Comparison of ENCODE assay signal across 22 cellular contexts in genomic region chr6:2034256-2034655, GRCh38.
DNase-seq lines count a peak whose midpoint lies in the region; ATAC-seq, FAIRE-seq and TF ChIP-seq lines count a peak whose summit lies in the region.
"Had no signal": no experiment of that assay in that cellular context is flagged by ENCODE, and none has a peak within 500 bp of the region (broad histone marks: within the 10 kb centered on the region; RNA-seq: fewer than 3 reads in every experiment).

No MANE protein-coding gene starts in this region.

- no peak for TF ChIP-seq RAD21 in K562 (CRISPR knock-in tag; conservative IDR thresholded peaks at IDR 0.05 in 1 of 2, IDR thresholded peaks at IDR 0.05 in 1 of 2)

- no peaks in the 10 kb centered on the region; the same call in 1 of the 2 replicates for H4K20me1 ChIP-seq in K562 (replicated peaks; ENCODE audit: control insufficient read depth, insufficient read depth, low read length)
- no peaks in the 10 kb centered on the region; the same call in 1 of the 2 replicates for H4K20me1 ChIP-seq in OCI-LY7 (ENCODE audit: insufficient read depth, low read length)

- H3K27ac ChIP-seq in K562 (ENCODE audit: extremely low read depth, low read depth, low read length) (no peak overlapping the region), tibial artery (peak overlapping the region; percentile 19 to 34), OCI-LY7 (ENCODE audit: low read depth, low read length, poor library complexity, severe bottlenecking) (no peak overlapping the region)

- in situ Hi-C loops in K562 (cut with MboI): no loop called here

- peaks cover 25% of the 10 kb centered on the region for H3K4me1 Mint-ChIP-seq in nephron

- BruUV-seq in K562 (replicated peaks; lab: Mats Ljungman, UMichigan): no TSS peak
- no TSS peak for BruUV-seq in OCI-LY7 (replicated peaks; lab: Mats Ljungman, UMichigan)

- POLR2A ChIA-PET in K562 (lab: Yijun Ruan, JAX): no interaction called here
- POLR2A ChIA-PET in OCI-LY7 (lab: Charles Lee): no interaction called here
- POLR2A ChIA-PET in HEK293T (lab: Yijun Ruan, JAX): interaction anchor here (1.1 kb wide), 1 partner anchor 163 kb away, joined by 3 read pairs; no protein-coding TSS in a partner anchor

- FAIRE-seq in K562 (lab: Jason Lieb, UNC): no peak
- FAIRE-seq: A204.1, GM12878 had no signal

- TF ChIP-seq EP300 in K562 (IDR thresholded peaks at IDR 0.05; ENCODE audit: low read length): no peak

- 7% methylated on average over 6 of the region's 6 CpGs for WGBS in K562 (ENCODE audit: insufficient coverage, low coverage, missing lambda C conversion rate)

- peak overlapping the region in 2 of 3 experiments; percentile 27 to 48 for H3K27ac Mint-ChIP-seq in nephron
- H3K27ac Mint-ChIP-seq: CD4-positive, CD25-positive, alpha-beta regulatory T cell had no signal

- H3K9me3 ChIP-seq in K562 (replicated peaks; ENCODE audit: control insufficient read depth, insufficient read depth, low read depth, low read length) (no peaks in the 10 kb centered on the region), tibial artery (no peaks in the 10 kb centered on the region), OCI-LY7 (ENCODE audit: low read length) (no peaks in the 10 kb centered on the region)
- H3K9me3 ChIP-seq: BE2C had no signal

- no peaks in the 10 kb centered on the region for H3K9me3 Mint-ChIP-seq in nephron
- H3K9me3 Mint-ChIP-seq: CD4-positive, CD25-positive, alpha-beta regulatory T cell; CD8-positive, alpha-beta memory T cell had no signal

- H3K4me2 ChIP-seq in K562 (ENCODE audit: insufficient read depth, low read length) (no peak overlapping the region), OCI-LY7 (ENCODE audit: low read length) (no peak overlapping the region)

- no peak for ATAC-seq in K562
- ATAC-seq: HCT116 had no signal

- H3K9ac ChIP-seq in K562 (ENCODE audit: insufficient read depth in 1 of 2, low read depth in 2 of 2, low read length in 2 of 2): no peak overlapping the region

- H3K9me1 ChIP-seq in K562 (ENCODE audit: control insufficient read depth, insufficient read depth, low read length): no peaks in the 10 kb centered on the region

- no peak for DNase-seq in K562 (ENCODE audit: extremely low read depth in 1 of 4, low spot score in 3 of 4)
- DNase-seq in iris pigment epithelial cell (ENCODE audit: low read depth): peak; percentile 15
- DNase-seq in tibial artery: no peak
- no peak for DNase-seq in NCI-H1092 treated with DMSO at 0.1 percent for 48 hours (lab: John Stamatoyannopoulos, UW)
- DNase-seq in T1000 (lab: John Stamatoyannopoulos, UW): no peak
- no peak for DNase-seq in OCI-LY7 (ENCODE audit: low spot score)
- DNase-seq in HEK293T (ENCODE audit: extremely low spot score): no peak
- DNase-seq: ACHN; BE2C; C1 segment of cervical spinal cord; CD4-positive, CD25-positive, alpha-beta regulatory T cell; CD8-positive, alpha-beta memory T cell; COR-L47; DMS 273 treated with DMSO at 0.1 percent for 48 hours; DND-41; EL; GOT3; H7 had no signal

- H3K4me1 ChIP-seq in K562 (replicated peaks in 1 of 2; ENCODE audit: control insufficient read depth in 2 of 2, insufficient read depth in 2 of 2, low read length in 2 of 2): no peaks in the 10 kb centered on the region; a peak in 1 of 5 replicates
- H3K4me1 ChIP-seq in tibial artery: peaks cover 0 to 12% (median 2%) of the 10 kb centered on the region in 4 donors
- no peaks in the 10 kb centered on the region for H3K4me1 ChIP-seq in OCI-LY7 (ENCODE audit: insufficient read depth, low read length, poor library complexity, severe bottlenecking)

- peaks cover 13% of the 10 kb centered on the region for H3K27me3 Mint-ChIP-seq in nephron (ENCODE audit: low read depth)
- H3K27me3 Mint-ChIP-seq: CD4-positive, CD25-positive, alpha-beta regulatory T cell; CD8-positive, alpha-beta memory T cell had no signal

- TF ChIP-seq POLR2A in K562 (conservative IDR thresholded peaks at IDR 0.05): no peak

- no peak overlapping the region for H2AFZ ChIP-seq in K562 (ENCODE audit: low read depth, low read length)
- no peak overlapping the region for H2AFZ ChIP-seq in OCI-LY7 (ENCODE audit: low read length)

- H3K27me3 ChIP-seq in K562 (ENCODE audit: control insufficient read depth in 2 of 2, insufficient read depth in 2 of 2, low read length in 2 of 2) (peaks cover 6 to 12% of the 10 kb centered on the region in 2 experiments), tibial artery (no peaks in the 10 kb centered on the region)
- H3K27me3 ChIP-seq: BE2C had no signal

- no peak for TF ChIP-seq CTCF in K562 (IDR thresholded peaks at IDR 0.05 in 2 of 3, conservative IDR thresholded peaks at IDR 0.05 in 1 of 3; ENCODE audit: insufficient read depth in 2 of 3, low read depth in 1 of 3, low read length in 3 of 3)
- TF ChIP-seq CTCF in nephron (IDR thresholded peaks at IDR 0.05; ENCODE audit: unreplicated experiment in 3 of 3): no peak
- TF ChIP-seq CTCF in tibial artery (IDR thresholded peaks at IDR 0.05): no peak
- no peak for TF ChIP-seq CTCF in OCI-LY7 (conservative IDR thresholded peaks at IDR 0.05; ENCODE audit: low read length)

- no peak overlapping the region for H3K4me3 Mint-ChIP-seq in nephron
- H3K4me3 Mint-ChIP-seq: CD4-positive, CD25-positive, alpha-beta regulatory T cell; CD8-positive, alpha-beta memory T cell had no signal

- no peaks in the 10 kb centered on the region for H3K36me3 ChIP-seq in K562 (ENCODE audit: control insufficient read depth, insufficient read depth, low read length)
- no peaks in the 10 kb centered on the region for H3K36me3 ChIP-seq in tibial artery
- H3K36me3 ChIP-seq in OCI-LY7 (ENCODE audit: insufficient read depth, low read length): no peaks in the 10 kb centered on the region
- H3K36me3 ChIP-seq: BE2C had no signal

- intact Hi-C loops in K562 (cut with micrococcal nuclease) (no loop called here), tibial artery (cut with DNase I; ENCODE audit: low total_unique reads) (loop anchor here (10.0 kb wide), 1 partner anchor 429 kb away; the partner anchor contains the start of gene FOXC1), OCI-LY7 (cut with micrococcal nuclease; ENCODE audit: unreplicated experiment) (no loop called here)

- H3K79me2 ChIP-seq in K562 (ENCODE audit: control insufficient read depth, insufficient read depth, low read length): no peaks in the 10 kb centered on the region
- no peaks in the 10 kb centered on the region for H3K79me2 ChIP-seq in OCI-LY7 (ENCODE audit: insufficient read depth, low read depth, low read length)

- no peaks in the 10 kb centered on the region for H3K9me2 ChIP-seq in OCI-LY7 (ENCODE audit: insufficient read depth, low read length)

- no peak overlapping the region for H3K4me3 ChIP-seq in K562
- no peak overlapping the region for H3K4me3 ChIP-seq in tibial artery
- no peak overlapping the region for H3K4me3 ChIP-seq in OCI-LY7 (ENCODE audit: low read depth, low read length, poor library complexity, severe bottlenecking)
- H3K4me3 ChIP-seq: GM12878 had no signal

- no peaks in the 10 kb centered on the region for H3K36me3 Mint-ChIP-seq in nephron (ENCODE audit: low read depth)
- H3K36me3 Mint-ChIP-seq: CD4-positive, CD25-positive, alpha-beta regulatory T cell had no signal

- CTCF ChIA-PET in K562 (lab: Yijun Ruan, JAX; ENCODE audit: low intra/inter-chr PET ratio): no interaction called here
- CTCF ChIA-PET in OCI-LY7 (lab: Charles Lee; ENCODE audit: unreplicated experiment): no interaction called here
- CTCF ChIA-PET in HEK293T (lab: Yijun Ruan, JAX): interaction anchor here (0.6 to 1.2 kb wide), 2 partner anchors 151 to 434 kb away, joined by 3 to 4 read pairs; no protein-coding TSS in a partner anchor

TF ChIP-seq in K562, 482 proteins besides CTCF, POLR2A, EP300 and RAD21 (continues in another document):
- TF ChIP-seq KDM4B (IDR thresholded peaks at IDR 0.05; ENCODE audit: borderline replicate concordance in 2 of 2, low read depth in 1 of 2): no peak
- no peak for TF ChIP-seq ARID3B (CRISPR knock-in tag; IDR thresholded peaks at IDR 0.05; ENCODE audit: borderline replicate concordance)
- TF ChIP-seq CEBPB (tag; IDR thresholded peaks at IDR 0.05): peak; percentile 61
- TF ChIP-seq CEBPG (CRISPR knock-in tag; IDR thresholded peaks at IDR 0.05): no peak
- TF ChIP-seq CEBPG (tag; conservative IDR thresholded peaks at IDR 0.05 in 1 of 2, IDR thresholded peaks at IDR 0.05 in 1 of 2): peak; percentile 35 to 52; a peak in 1 of 4 replicates
- no peak for TF ChIP-seq ZNF134 (CRISPR knock-in tag; conservative IDR thresholded peaks at IDR 0.05)

TF ChIP-seq in HEK293T, 16 proteins besides CTCF, POLR2A, EP300 and RAD21:
- TF ChIP-seq ZNF384 (IDR thresholded peaks at IDR 0.05): no peak

Comparison
In these comparisons a context has a peak if more than half of its experiments do, and no peak if none do; other contexts are left out.
1. H3K27ac ChIP-seq: peak in tibial artery (2 of 2); none in K562 (single experiment) and OCI-LY7 (single experiment).